Comparison of ENCODE assay signal across 8 cellular contexts in genomic region chr19:51473009-51473707, GRCh38. TPM values are rescaled to one million over a fixed set of nuclear protein-coding genes. Genes with fewer than 3 reads are reported as not detected.
DNase-seq lines count a peak whose midpoint lies in the region; ATAC-seq, FAIRE-seq and TF ChIP-seq lines count a peak whose summit lies in the region.

No MANE protein-coding gene starts in this region.

- H3K79me2 ChIP-seq in H1 (ENCODE audit: control insufficient read depth in 1 of 2, insufficient read depth in 2 of 2, low read length in 2 of 2) = no peaks in the 10 kb centered on the region

- no peaks in the 10 kb centered on the region for H3K23me2 ChIP-seq in H1 (ENCODE audit: low read depth, low read length)

- no peaks in the 10 kb centered on the region for H3K27me3 ChIP-seq in HAP-1 (ENCODE audit: low read depth)
- no peaks in the 10 kb centered on the region; a peak in 1 of 7 replicates for H3K27me3 ChIP-seq in H1 (replicated peaks in 1 of 4; ENCODE audit: control insufficient read depth in 3 of 4, extremely low read depth in 1 of 4, insufficient read depth in 3 of 4, low read length in 3 of 4)
- no peaks in the 10 kb centered on the region for H3K27me3 ChIP-seq in muscle layer of duodenum (ENCODE audit: low read depth, low read length)

- H3K27ac ChIP-seq in H1 (ENCODE audit: low read depth, low read length) = no peak overlapping the region
- peak overlapping the region; percentile 47 for H3K27ac ChIP-seq in muscle layer of duodenum (ENCODE audit: low read length)

- in situ Hi-C loops in HAP-1 (cut with MboI; ENCODE audit: low sequenced_read_pairs) = loop anchor here (25.0 kb wide), 1 partner anchor 189 kb away; no protein-coding TSS in a partner anchor

- peak; percentile 78 for TF ChIP-seq RAD21 in H1 (IDR thresholded peaks at IDR 0.05 in 1 of 2, conservative IDR thresholded peaks at IDR 0.05 in 1 of 2; ENCODE audit: low read depth in 2 of 2, low read length in 2 of 2)

- no peak overlapping the region for H3K4ac ChIP-seq in H1 (replicated peaks; ENCODE audit: insufficient read length, low read depth, low read length)

- no peak overlapping the region for H2AK5ac ChIP-seq in H1 (ENCODE audit: low read depth, low read length)

- WGBS in H1 (ENCODE audit: extremely low coverage in 1 of 2, insufficient coverage in 1 of 2, insufficient read length in 1 of 2, insufficient replicate concordance in 2 of 2, low coverage in 1 of 2, low lambda C conversion rate in 2 of 2, missing lambda C conversion rate in 1 of 2), 2 experiments = 49% methylated on average over 7 of the region's 7 CpGs; no CpG with 5 or more reads in 1 of the 2 experiments

- no peak overlapping the region for H3K9ac ChIP-seq in H1 (replicated peaks in 1 of 4; ENCODE audit: extremely low read depth in 1 of 4, low read depth in 3 of 4, low read length in 3 of 4)

- H3K14ac ChIP-seq in H1 (ENCODE audit: insufficient read length) = no peak overlapping the region

- H2BK12ac ChIP-seq in H1 (ENCODE audit: low read depth, low read length) = no peak overlapping the region

- no peak overlapping the region for H3K4me3 ChIP-seq in HAP-1
- no peak overlapping the region for H3K4me3 ChIP-seq in H1 (ENCODE audit: extremely low read depth in 1 of 4, insufficient read depth in 2 of 4, low read depth in 3 of 4, low read length in 4 of 4)
- H3K4me3 ChIP-seq in muscle layer of duodenum (ENCODE audit: low read depth in 1 of 2, low read length in 2 of 2) = no peak overlapping the region

- H2BK20ac ChIP-seq in H1 (ENCODE audit: low read length) = no peak overlapping the region

- TF ChIP-seq POLR2A in H1 (IDR thresholded peaks at IDR 0.05; ENCODE audit: control extremely low read depth in 1 of 2, low read depth in 2 of 2, low read length in 2 of 2) = no peak

- no peak overlapping the region for H3K56ac ChIP-seq in H1 (replicated peaks; ENCODE audit: insufficient read length, low read depth, low read length)

- CTCF ChIA-PET in H1 (lab: Charles Lee; ENCODE audit: partially characterized antibody) = interaction anchor here (0.6 to 6.6 kb wide), 45 partner anchors 9 to 315 kb away, joined by 3 to 83 read pairs (median 4); no protein-coding TSS in a partner anchor

- no peak overlapping the region for H3K23ac ChIP-seq in H1 (ENCODE audit: insufficient read length)

- peak; percentile 69 to 72 for DNase-seq in AML-193 (lab: John Stamatoyannopoulos, UW)
- peak; percentile 15 to 86 for DNase-seq in HAP-1 (ENCODE audit: low spot score in 2 of 2)
- DNase-seq in NOMO-1 (lab: John Stamatoyannopoulos, UW; ENCODE audit: unreplicated experiment in 2 of 2) = peak; percentile 61 to 76
- peak; percentile 96 for DNase-seq in activated CD8-positive, alpha-beta memory T cell treated with anti-CD3 and anti-CD28 coated beads for 24 hours
- DNase-seq in H1 (ENCODE audit: low read depth in 1 of 2, low spot score in 2 of 2) = peak; percentile 17 to 86
- DNase-seq in stimulated activated CD8-positive, alpha-beta memory T cell treated with anti-CD3 and anti-CD28 coated beads, Interleukin-4, amount 100 ng/mL, for 4 hours (ENCODE audit: low read depth in 2 of 2, low spot score in 1 of 2) = peak; percentile 70 to 96

- H2BK15ac ChIP-seq in H1 (ENCODE audit: low read length) = no peak overlapping the region

- TF ChIP-seq CTCF in H1 (IDR thresholded peaks at IDR 0.05; ENCODE audit: control extremely low read depth in 1 of 3, insufficient read depth in 1 of 3, low read depth in 1 of 3, low read length in 3 of 3) = peak; percentile 76 to 81 (median 78)

- no peaks in the 10 kb centered on the region for H3K9me3 ChIP-seq in HAP-1
- peaks cover 13 to 36% of the 10 kb centered on the region in 2 experiments for H3K9me3 ChIP-seq in H1 (ENCODE audit: insufficient read depth in 2 of 2, low read depth in 1 of 2, low read length in 1 of 2)
- no peaks in the 10 kb centered on the region for H3K9me3 ChIP-seq in muscle layer of duodenum (ENCODE audit: control insufficient read depth in 1 of 2, low read length in 2 of 2)

- peak; percentile 39 for FAIRE-seq in H1 (lab: Jason Lieb, UNC)

- H2BK5ac ChIP-seq in H1 (ENCODE audit: low read depth, low read length) = no peak overlapping the region

- H3K79me1 ChIP-seq in H1 (ENCODE audit: low read depth, low read length) = no peaks in the 10 kb centered on the region

- no peak overlapping the region for H3K4me2 ChIP-seq in H1 (ENCODE audit: insufficient read depth in 1 of 2, low read depth in 2 of 2, low read length in 2 of 2)

- H4K91ac ChIP-seq in H1 (replicated peaks; ENCODE audit: insufficient read length, low read length) = no peak overlapping the region

- no peak overlapping the region for H2BK120ac ChIP-seq in H1 (replicated peaks; ENCODE audit: low read depth, low read length)

- H4K5ac ChIP-seq in H1 (ENCODE audit: insufficient read length, low read depth, low read length) = no peak overlapping the region

- no peak overlapping the region for H2AFZ ChIP-seq in H1 (ENCODE audit: low read length)

- no peaks in the 10 kb centered on the region for H3K4me1 ChIP-seq in HAP-1
- H3K4me1 ChIP-seq in H1 (replicated peaks in 1 of 4; ENCODE audit: control insufficient read depth in 3 of 4, insufficient read depth in 4 of 4, low read length in 3 of 4) = no peaks in the 10 kb centered on the region
- H3K4me1 ChIP-seq in muscle layer of duodenum (ENCODE audit: control insufficient read depth in 1 of 2, insufficient read depth in 2 of 2, low read length in 2 of 2) = no peaks in the 10 kb centered on the region

- POLR2A ChIA-PET in H1 (lab: Charles Lee; ENCODE audit: partially characterized antibody) = no interaction called here

- no peak overlapping the region for H4K8ac ChIP-seq in H1 (ENCODE audit: extremely low read depth, insufficient read depth, low read length)

- no peaks in the 10 kb centered on the region for H4K20me1 ChIP-seq in H1 (replicated peaks in 1 of 2; ENCODE audit: control insufficient read depth in 1 of 2, insufficient read depth in 2 of 2, low read length in 2 of 2)

- ATAC-seq in HG03457 (IDR thresholded peaks at IDR 0.05; ENCODE audit: unreplicated experiment) = no peak

- H3K18ac ChIP-seq in H1 (ENCODE audit: extremely low read depth, low read length) = no peak overlapping the region

- no peak for TF ChIP-seq EP300 in H1 (IDR thresholded peaks at IDR 0.05; ENCODE audit: borderline replicate concordance in 1 of 2, low read depth in 2 of 2, low read length in 2 of 2)

- H3K36me3 ChIP-seq in HAP-1 (replicated peaks) (no peaks in the 10 kb centered on the region), H1 (ENCODE audit: control insufficient read depth in 2 of 4, insufficient read depth in 4 of 4, low read length in 3 of 4) (no peaks in the 10 kb centered on the region), muscle layer of duodenum (ENCODE audit: control insufficient read depth in 1 of 2, insufficient read depth in 2 of 2, low read length in 2 of 2) (no peaks in the 10 kb centered on the region)

RNA-seq across cellular contexts. Expression of gene CEACAM18, which starts 5.2 kb away (rescaled TPM):
- total RNA-seq in H1 (2021; fragmentation: NEBNext Ultra II Directional; extraction: Animal tissue kit (Norgen Biotek cat#: 25700)) = not detected in 2 replicates
- polyA plus RNA-seq in H1 (2011; rRNA removed) = not detected in 2 replicates
- polyA plus RNA-seq in H1 (2011; cell fraction: cytosol; rRNA removed) = not detected
- not detected for polyA plus RNA-seq in H1 (2011; cell fraction: nucleus; rRNA removed)
- not detected in 4 replicates for polyA plus RNA-seq in H1 (2012, experiment 1 of 2)
- polyA plus RNA-seq in H1 (2012, experiment 2 of 2) = not detected
- not detected for polyA plus RNA-seq in H1 (2013, experiment 1 of 2)
- not detected for polyA plus RNA-seq in H1 (2013, experiment 2 of 2)
- polyA minus RNA-seq in H1 (2011; rRNA and poly(A)+ RNA removed) = not detected in 2 replicates
- polyA minus RNA-seq in H1 (2011; cell fraction: cytosol; rRNA and poly(A)+ RNA removed) = not detected
- not detected for polyA minus RNA-seq in H1 (2011; cell fraction: nucleus; rRNA and poly(A)+ RNA removed)

RNA-seq across cellular contexts. Expression of gene SIGLEC8, which starts 14.9 kb away (rescaled TPM):
- total RNA-seq in H1 (2021; fragmentation: NEBNext Ultra II Directional; extraction: Animal tissue kit (Norgen Biotek cat#: 25700)) = not detected in 2 replicates
- not detected in 2 replicates for polyA plus RNA-seq in H1 (2011; rRNA removed)
- polyA plus RNA-seq in H1 (2011; cell fraction: cytosol; rRNA removed) = not detected
- polyA plus RNA-seq in H1 (2011; cell fraction: nucleus; rRNA removed) = not detected
- not detected in 4 replicates for polyA plus RNA-seq in H1 (2012, experiment 1 of 2)
- polyA plus RNA-seq in H1 (2012, experiment 2 of 2) = not detected
- not detected for polyA plus RNA-seq in H1 (2013, experiment 1 of 2)
- polyA plus RNA-seq in H1 (2013, experiment 2 of 2) = not detected
- polyA minus RNA-seq in H1 (2011; rRNA and poly(A)+ RNA removed) = not detected in 2 replicates
- not detected for polyA minus RNA-seq in H1 (2011; cell fraction: cytosol; rRNA and poly(A)+ RNA removed)
- polyA minus RNA-seq in H1 (2011; cell fraction: nucleus; rRNA and poly(A)+ RNA removed) = not detected

RNA-seq across cellular contexts. Expression of gene SIGLEC12, which starts 28.4 kb away (rescaled TPM):
- not detected in 2 replicates for total RNA-seq in H1 (2021; fragmentation: NEBNext Ultra II Directional; extraction: Animal tissue kit (Norgen Biotek cat#: 25700))
- polyA plus RNA-seq in H1 (2011; rRNA removed) = not detected in 2 replicates
- not detected for polyA plus RNA-seq in H1 (2011; cell fraction: cytosol; rRNA removed)
- not detected for polyA plus RNA-seq in H1 (2011; cell fraction: nucleus; rRNA removed)
- polyA plus RNA-seq in H1 (2012, experiment 1 of 2) = not detected in 4 replicates
- polyA plus RNA-seq in H1 (2012, experiment 2 of 2) = not detected
- not detected for polyA plus RNA-seq in H1 (2013, experiment 1 of 2)
- not detected for polyA plus RNA-seq in H1 (2013, experiment 2 of 2)
- polyA minus RNA-seq in H1 (2011; rRNA and poly(A)+ RNA removed) = not detected in 2 replicates
- polyA minus RNA-seq in H1 (2011; cell fraction: cytosol; rRNA and poly(A)+ RNA removed) = not detected
- not detected for polyA minus RNA-seq in H1 (2011; cell fraction: nucleus; rRNA and poly(A)+ RNA removed)

RNA-seq across cellular contexts. Expression of gene SIGLEC10, which starts 55.7 kb away (rescaled TPM):
- total RNA-seq in H1 (2021; fragmentation: NEBNext Ultra II Directional; extraction: Animal tissue kit (Norgen Biotek cat#: 25700)) = not detected in 2 replicates
- polyA plus RNA-seq in H1 (2011; rRNA removed) = 0.06 TPM in 1 of 2 replicates, not detected in the other
- 0.05 TPM for polyA plus RNA-seq in H1 (2011; cell fraction: cytosol; rRNA removed)
- polyA plus RNA-seq in H1 (2011; cell fraction: nucleus; rRNA removed) = not detected
- polyA plus RNA-seq in H1 (2012, experiment 1 of 2) = 0.68 to 1.4 TPM (median 0.97 TPM) in 4 replicates
- polyA plus RNA-seq in H1 (2012, experiment 2 of 2) = 0.33 TPM
- 0.08 TPM for polyA plus RNA-seq in H1 (2013, experiment 1 of 2)
- polyA plus RNA-seq in H1 (2013, experiment 2 of 2) = 0.04 TPM
- not detected in 2 replicates for polyA minus RNA-seq in H1 (2011; rRNA and poly(A)+ RNA removed)
- not detected for polyA minus RNA-seq in H1 (2011; cell fraction: cytosol; rRNA and poly(A)+ RNA removed)
- polyA minus RNA-seq in H1 (2011; cell fraction: nucleus; rRNA and poly(A)+ RNA removed) = not detected

RNA-seq across cellular contexts. Expression of gene SIGLEC6, which starts 58.3 kb away (rescaled TPM):
- total RNA-seq in H1 (2021; fragmentation: NEBNext Ultra II Directional; extraction: Animal tissue kit (Norgen Biotek cat#: 25700)) = not detected in 2 replicates
- 0.05 TPM in 1 of 2 replicates, not detected in the other for polyA plus RNA-seq in H1 (2011; rRNA removed)
- 0.09 TPM for polyA plus RNA-seq in H1 (2011; cell fraction: cytosol; rRNA removed)
- polyA plus RNA-seq in H1 (2011; cell fraction: nucleus; rRNA removed) = 0.31 TPM
- not detected in 4 replicates for polyA plus RNA-seq in H1 (2012, experiment 1 of 2)
- polyA plus RNA-seq in H1 (2012, experiment 2 of 2) = not detected
- polyA plus RNA-seq in H1 (2013, experiment 1 of 2) = 0.34 TPM
- polyA plus RNA-seq in H1 (2013, experiment 2 of 2) = 0.28 TPM
- polyA minus RNA-seq in H1 (2011; rRNA and poly(A)+ RNA removed) = not detected in 2 replicates
- not detected for polyA minus RNA-seq in H1 (2011; cell fraction: cytosol; rRNA and poly(A)+ RNA removed)
- polyA minus RNA-seq in H1 (2011; cell fraction: nucleus; rRNA and poly(A)+ RNA removed) = 1.2 TPM
